8 cellular contexts compared by ENCODE assay signal in the genomic region with DNA sequence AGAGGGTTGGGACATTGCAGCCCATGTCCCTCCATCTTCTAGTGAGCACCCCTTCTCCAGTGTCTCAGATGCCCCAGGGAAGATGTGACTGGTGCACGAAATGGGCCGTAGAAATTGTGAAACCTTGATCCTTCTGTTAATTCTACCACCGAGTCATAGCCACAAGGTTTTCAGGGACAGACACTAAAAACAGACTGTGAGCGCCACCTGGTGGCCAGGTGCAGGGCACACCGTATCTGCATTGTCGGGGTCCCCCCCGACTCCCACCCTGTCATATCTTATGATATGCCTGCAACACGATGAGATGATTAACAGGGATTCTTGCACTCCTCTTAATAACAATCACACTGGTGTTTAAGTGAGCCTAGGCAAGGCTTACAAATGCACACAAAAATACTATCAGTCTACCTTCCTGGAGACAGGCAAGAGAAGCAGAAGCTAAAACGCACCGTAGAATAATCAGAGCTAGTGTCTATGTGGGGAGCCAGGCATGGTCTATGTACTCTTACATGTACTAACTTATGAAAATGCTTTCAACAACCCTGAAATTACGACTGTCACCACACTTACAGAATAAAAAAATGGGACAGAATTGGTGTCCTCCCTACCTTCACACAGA. TPM values are rescaled to one million over a fixed set of nuclear protein-coding genes. Genes with fewer than 3 reads are reported as not detected.
DNase-seq lines count a peak whose midpoint lies in the region; ATAC-seq and TF ChIP-seq lines count a peak whose summit lies in the region.

No MANE protein-coding gene starts in this region.

- H2BK20ac ChIP-seq in H9 (ENCODE audit: low read depth, low read length, poor library complexity, severe bottlenecking), result no peak overlapping the region

- H3K79me1 ChIP-seq in H9 (ENCODE audit: insufficient read depth, low read depth, low read length, poor library complexity, severe bottlenecking), result no peaks in the 10 kb centered on the region

- H3K9me3 ChIP-seq in H9 (ENCODE audit: control insufficient read depth, low read depth, low read length) (no peaks in the 10 kb centered on the region), OCI-LY1 (ENCODE audit: low read length) (peaks cover 2% of the 10 kb centered on the region; the same call in 1 of the 2 replicates), osteoblast (ENCODE audit: low read depth, low read length) (no peaks in the 10 kb centered on the region), thoracic aorta (no peaks in the 10 kb centered on the region)

- no peak overlapping the region for H3K56ac ChIP-seq in H9 (ENCODE audit: insufficient read length, low read depth, low read length)

- H4K8ac ChIP-seq in H9 (replicated peaks; ENCODE audit: insufficient read length, low read depth, low read length), result no peak overlapping the region

- H2BK15ac ChIP-seq in H9 (ENCODE audit: low read depth, low read length), result no peak overlapping the region

- H3K36me3 ChIP-seq in OCI-LY1 (ENCODE audit: insufficient read depth, low read length) (no peaks in the 10 kb centered on the region; the same call in 1 of the 2 replicates), osteoblast (ENCODE audit: insufficient read depth, low read length) (no peaks in the 10 kb centered on the region), thoracic aorta (no peaks in the 10 kb centered on the region)

- H3K27me3 Mint-ChIP-seq in H9 (ENCODE audit: low read depth), result peaks cover 10% of the 10 kb centered on the region

- no peak overlapping the region for H3K4me3 Mint-ChIP-seq in H9

- WGBS in H9 (ENCODE audit: extremely low coverage, insufficient read length, low lambda C conversion rate), result no CpG with 5 or more reads among the region's 11 CpGs

- no peak overlapping the region for H3K27ac Mint-ChIP-seq in H9

- DNase-seq in AG20443 (ENCODE audit: low spot score) (peak; percentile 44), H9 (peak; percentile 74), fibroblast of pulmonary artery (ENCODE audit: low read depth) (peak; percentile 50), osteoblast (ENCODE audit: insufficient read length, low spot score, missing footprints) (no peak), thoracic aorta (ENCODE audit: low spot score) (no peak), amniotic stem cell (lab: John Stamatoyannopoulos, UW) (no peak)
- DNase-seq in activated T-cell treated with anti-CD3 and anti-CD28 coated beads, Interleukin-2, amount 50 U/mL, for 1 hour, result peak; percentile 69

- no peak overlapping the region for H2AK5ac ChIP-seq in H9 (ENCODE audit: insufficient read length, low read length)

- H3K14ac ChIP-seq in H9 (ENCODE audit: insufficient read depth, low read length), result no peak overlapping the region

- TF ChIP-seq CTCF in H9 (conservative IDR thresholded peaks at IDR 0.05) (peak; percentile 96), OCI-LY1 (IDR thresholded peaks at IDR 0.05; ENCODE audit: low read length) (peak; percentile 95), fibroblast of pulmonary artery (IDR thresholded peaks at IDR 0.05; ENCODE audit: low read length, missing control alignments) (peak; percentile 76), osteoblast (IDR thresholded peaks at IDR 0.05; ENCODE audit: extremely low read depth, low read depth, low read length) (peak; percentile 79), thoracic aorta (IDR thresholded peaks at IDR 0.05) (peak; percentile 87)

- H3F3A ChIP-seq in OCI-LY1 (ENCODE audit: insufficient read depth, low read length), result no peaks in the 10 kb centered on the region

- no peak overlapping the region for H3K23ac ChIP-seq in H9 (ENCODE audit: insufficient read length, low read depth, low read length)

- no peak overlapping the region for H3T11ph ChIP-seq in H9 (ENCODE audit: low read length)

- H4K91ac ChIP-seq in H9 (ENCODE audit: insufficient read length, low read depth, low read length), result no peak overlapping the region

- H3K4ac ChIP-seq in H9 (ENCODE audit: low read depth, low read length), result no peak overlapping the region

- no peak overlapping the region for H2BK120ac ChIP-seq in H9 (ENCODE audit: low read depth, low read length, poor library complexity, severe bottlenecking)

- no peak overlapping the region for H2BK12ac ChIP-seq in H9 (ENCODE audit: insufficient read length, low read depth, low read length)

- peaks cover 16 to 24% of the 10 kb centered on the region in 2 experiments for H3K9me3 Mint-ChIP-seq in H9

- H3K4me1 ChIP-seq in H9 (ENCODE audit: insufficient read depth, low read length) (no peaks in the 10 kb centered on the region), OCI-LY1 (ENCODE audit: insufficient read depth, low read length, severe bottlenecking) (no peaks in the 10 kb centered on the region), osteoblast (ENCODE audit: insufficient read depth, low read length) (peaks cover 9% of the 10 kb centered on the region), thoracic aorta (ENCODE audit: control insufficient read depth in 1 of 2, low read depth in 2 of 2) (no peaks in the 10 kb centered on the region)

- no peak overlapping the region for H4K5ac ChIP-seq in H9 (ENCODE audit: insufficient read length, low read depth, low read length)

- H3K27me3 ChIP-seq in H9 (ENCODE audit: insufficient read depth, low read length) (no peaks in the 10 kb centered on the region), OCI-LY1 (ENCODE audit: insufficient read depth, low read length) (no peaks in the 10 kb centered on the region; the same call in 1 of the 2 replicates), osteoblast (ENCODE audit: insufficient read depth, low read length) (no peaks in the 10 kb centered on the region), thoracic aorta (replicated peaks; ENCODE audit: insufficient read depth) (no peaks in the 10 kb centered on the region)

- H3K27ac ChIP-seq in H9 (ENCODE audit: insufficient read length, low read depth, low read length) (no peak overlapping the region), OCI-LY1 (ENCODE audit: low read depth, low read length, poor library complexity, severe bottlenecking) (no peak overlapping the region), osteoblast (ENCODE audit: low read depth, low read length) (no peak overlapping the region), thoracic aorta (no peak overlapping the region)

- no peak overlapping the region for H3K18ac ChIP-seq in H9 (ENCODE audit: insufficient read length, low read depth, low read length)

- peaks cover 7 to 22% (median 12%) of the 10 kb centered on the region in 3 experiments for H3K36me3 Mint-ChIP-seq in H9 (ENCODE audit: insufficient read depth in 1 of 3, low read depth in 3 of 3)

- H3K79me2 ChIP-seq in H9 (ENCODE audit: insufficient read depth, low read length) (no peaks in the 10 kb centered on the region), OCI-LY1 (ENCODE audit: insufficient read depth, low read length) (no peaks in the 10 kb centered on the region), osteoblast (ENCODE audit: insufficient read depth, low read length) (no peaks in the 10 kb centered on the region)

- no peak overlapping the region for H2BK5ac ChIP-seq in H9 (ENCODE audit: insufficient read length, low read length)

- H4K20me1 ChIP-seq in H9 (ENCODE audit: control insufficient read depth, insufficient read depth, insufficient read length) (no peaks in the 10 kb centered on the region), OCI-LY1 (ENCODE audit: insufficient read depth, low read length) (no peaks in the 10 kb centered on the region), osteoblast (ENCODE audit: insufficient read depth, low read length) (no peaks in the 10 kb centered on the region)

- H3K9ac ChIP-seq in H9 (ENCODE audit: extremely low read depth, insufficient read length, low read length) (no peak overlapping the region), OCI-LY1 (ENCODE audit: low read length) (no peak overlapping the region)

- H3K4me3 ChIP-seq in OCI-LY1 (ENCODE audit: low read depth, low read length, poor library complexity, severe bottlenecking) (no peak overlapping the region), fibroblast of pulmonary artery (replicated peaks; ENCODE audit: low read depth, low read length) (no peak overlapping the region), osteoblast (ENCODE audit: insufficient read depth, low read length) (peak overlapping the region; percentile 56), thoracic aorta (no peak overlapping the region)

- no peaks in the 10 kb centered on the region for H3K9me2 ChIP-seq in OCI-LY1 (ENCODE audit: low read depth, low read length)

- no peak overlapping the region for H2AFZ ChIP-seq in H9 (ENCODE audit: low read length)
- H2AFZ ChIP-seq in OCI-LY1 (ENCODE audit: low read length), result no peak overlapping the region
- peak overlapping the region; percentile 93 for H2AFZ ChIP-seq in osteoblast (ENCODE audit: low read length)

- H3K4me2 ChIP-seq in H9 (ENCODE audit: insufficient read depth, insufficient read length, low read length) (no peak overlapping the region), OCI-LY1 (ENCODE audit: low read length) (no peak overlapping the region), osteoblast (ENCODE audit: insufficient read depth, low read length) (peak overlapping the region; percentile 76)

- H3K4me1 Mint-ChIP-seq in H9, result peaks cover 3% of the 10 kb centered on the region in 2 experiments; a peak in 3 of 4 replicates

- no peak for ATAC-seq in thoracic aorta (ENCODE audit: insufficient number of reproducible peaks, low FRiP score, low read depth)

- no peaks in the 10 kb centered on the region for H3K23me2 ChIP-seq in H9 (ENCODE audit: insufficient read length, low read depth, low read length, poor library complexity, severe bottlenecking)

RNA-seq across cellular contexts. Expression of a gene that starts 57.8 kb away (rescaled TPM):
- 1.2 and 1.9 TPM in 2 replicates for total RNA-seq in H9 (2021)
- total RNA-seq in osteoblast, result 0.72 and 1.8 TPM in 2 replicates
- total RNA-seq in thoracic aorta, result 1 to 10 TPM in 1 of 2 donors, not detected in 1; 4.4 TPM

Comparison
In these comparisons a context has a peak if more than half of its experiments do, and no peak if none do; other contexts are left out.
1. DNase-seq: peak in AG20443 (single experiment), H9 (single experiment), activated T-cell treated with anti-CD3 and anti-CD28 coated beads, Interleukin-2, amount 50 U/mL, for 1 hour (single experiment) and fibroblast of pulmonary artery (single experiment); none in osteoblast (single experiment), thoracic aorta (single experiment) and amniotic stem cell (single experiment).
2. Peak in every context shown above with its lines, with median percentiles within 50 percentile points of each other: CTCF ChIP-seq.